8 cellular contexts compared by ENCODE assay signal in the genomic region with DNA sequence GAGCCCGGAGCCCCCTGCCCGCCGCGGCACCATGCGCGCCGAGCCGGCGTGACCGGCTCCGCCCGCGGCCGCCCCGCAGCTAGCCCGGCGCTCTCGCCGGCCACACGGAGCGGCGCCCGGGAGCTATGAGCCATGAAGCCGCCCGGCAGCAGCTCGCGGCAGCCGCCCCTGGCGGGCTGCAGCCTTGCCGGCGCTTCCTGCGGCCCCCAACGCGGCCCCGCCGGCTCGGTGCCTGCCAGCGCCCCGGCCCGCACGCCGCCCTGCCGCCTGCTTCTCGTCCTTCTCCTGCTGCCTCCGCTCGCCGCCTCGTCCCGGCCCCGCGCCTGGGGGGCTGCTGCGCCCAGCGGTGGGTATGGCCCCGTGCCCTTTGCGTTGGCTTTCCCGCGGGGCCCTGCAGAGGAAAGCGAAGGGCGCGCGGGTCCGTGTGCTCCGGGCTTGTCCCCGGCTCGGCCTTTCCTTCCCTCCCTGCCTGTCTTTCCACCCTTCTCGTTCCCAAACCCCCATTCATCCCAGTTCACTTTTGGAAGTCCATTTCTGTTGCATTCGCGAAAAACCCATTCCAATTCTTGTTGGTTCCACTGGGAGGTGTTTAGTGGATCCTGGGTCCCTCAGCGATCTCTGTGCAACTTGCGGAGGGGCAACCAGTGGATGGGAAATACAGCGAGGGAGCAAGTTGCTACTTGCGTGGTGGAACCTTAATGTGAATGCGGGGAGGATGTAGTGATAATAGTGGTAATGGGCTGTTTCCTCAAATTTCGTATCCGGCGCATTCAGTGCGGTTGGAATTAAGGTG. TPM values are rescaled to one million over a fixed set of nuclear protein-coding genes. Genes with fewer than 3 reads are reported as not detected.
A peak's percentile ranks its signal among the peaks of the same experiment; 100 is the strongest.
DNase-seq lines count a peak whose midpoint lies in the region; ATAC-seq, FAIRE-seq and TF ChIP-seq lines count a peak whose summit lies in the region.

No MANE protein-coding gene starts in this region.

- peaks cover 15% of the 10 kb centered on the region for H3K4me1 Mint-ChIP-seq in activated naive CD4-positive, alpha-beta T cell treated with anti-CD3 and anti-CD28 coated beads, Interleukin-2, amount 50 U/mL, for 24 hours

- peaks cover 54% of the 10 kb centered on the region for H3K27me3 Mint-ChIP-seq in activated naive CD4-positive, alpha-beta T cell treated with anti-CD3 and anti-CD28 coated beads, Interleukin-2, amount 50 U/mL, for 24 hours

- DNase-seq in ELF-1 (ENCODE audit: low read depth, low spot score) = peak; percentile 47
- peak; percentile 46 for DNase-seq in LHCN-M2 (ENCODE audit: low read depth)
- DNase-seq in heart left ventricle = peak in 4 of 5 donors; percentile 19 to 64 (median 34)
- DNase-seq in pons (ENCODE audit: low spot score) = peak; percentile 17
- no peak for DNase-seq in RKO (ENCODE audit: low spot score)
- no peak for DNase-seq in RCC 7860 (ENCODE audit: low spot score)

- peaks cover 0 to 42% (median 8%) of the 10 kb centered on the region in 9 donors for H3K27me3 ChIP-seq in heart left ventricle

- FAIRE-seq in RCC 7860 (lab: Jason Lieb, UNC) = no peak

- H3K27ac ChIP-seq in heart left ventricle = peak overlapping the region; percentile 4 to 86 (median 75)

- intact Hi-C loops in heart left ventricle (cut with DNase I) = loop anchor here in 5 of 10 donors (2.0 to 10.0 kb wide), 6 partner anchors 71 to 282 kb away; no protein-coding TSS in a partner anchor

- peak overlapping the region; percentile 85 for H3K4me3 Mint-ChIP-seq in activated naive CD4-positive, alpha-beta T cell treated with anti-CD3 and anti-CD28 coated beads, Interleukin-2, amount 50 U/mL, for 24 hours

- peak overlapping the region; percentile 41 to 90 (median 64) for H3K4me3 ChIP-seq in heart left ventricle

- H3K9me3 Mint-ChIP-seq in activated naive CD4-positive, alpha-beta T cell treated with anti-CD3 and anti-CD28 coated beads, Interleukin-2, amount 50 U/mL, for 24 hours = no peaks in the 10 kb centered on the region

- no peaks in the 10 kb centered on the region for H3K36me3 ChIP-seq in heart left ventricle

- H3K27ac Mint-ChIP-seq in activated naive CD4-positive, alpha-beta T cell treated with anti-CD3 and anti-CD28 coated beads, Interleukin-2, amount 50 U/mL, for 24 hours = no peak overlapping the region

- H3K4me1 ChIP-seq in heart left ventricle = peaks cover 0 to 37% (median 7%) of the 10 kb centered on the region in 12 donors

- no peaks in the 10 kb centered on the region for H3K36me3 Mint-ChIP-seq in activated naive CD4-positive, alpha-beta T cell treated with anti-CD3 and anti-CD28 coated beads, Interleukin-2, amount 50 U/mL, for 24 hours

- TF ChIP-seq CTCF in heart left ventricle (IDR thresholded peaks at IDR 0.05) = peak in 1 of 12 donors; percentile 16

- ATAC-seq in GM21360 (IDR thresholded peaks at IDR 0.05; ENCODE audit: unreplicated experiment) = peak; percentile 51
- peak in 3 of 4 donors; percentile 34 to 65 (median 59) for ATAC-seq in heart left ventricle

- no peak for TF ChIP-seq POLR2A in heart left ventricle (IDR thresholded peaks at IDR 0.05)

- H3K9me3 ChIP-seq in heart left ventricle = no peaks in the 10 kb centered on the region

- 1 to 2% (median 1%) methylated on average over 46 to 77 of the region's 77 CpGs for WGBS in heart left ventricle, 4 donors

RNA-seq across cellular contexts. Expression of a gene that starts 0.6 kb away (rescaled TPM):
- total RNA-seq in LHCN-M2 (2014; rRNA removed) (3.1 and 6.8 TPM in 2 replicates), heart left ventricle (10 to 100 TPM; 36.0 to 87.4 (median 71.3) TPM)
- polyA plus RNA-seq in LHCN-M2 (2012) = 5.8 TPM
- polyA plus RNA-seq in heart left ventricle = 10 to 100 TPM; 18.6 to 34.1 TPM

Comparison
In these comparisons a context has a peak if more than half of its experiments do, and no peak if none do; other contexts are left out.
1. DNase-seq: peak in ELF-1 (single experiment), LHCN-M2 (single experiment), heart left ventricle (4 of 5) and pons (single experiment); none in RKO (single experiment) and RCC 7860 (single experiment).